Comparison of ENCODE assay signal across 11 cellular contexts in genomic region chr6:116218866-116219265, GRCh38. TPM values are rescaled to one million over a fixed set of nuclear protein-coding genes. Genes with fewer than 3 reads are reported as not detected.
DNase-seq lines count a peak whose midpoint lies in the region; ATAC-seq and TF ChIP-seq lines count a peak whose summit lies in the region.
"Had no signal": no experiment of that assay in that cellular context is flagged by ENCODE, and none has a peak within 500 bp of the region (broad histone marks: within the 10 kb centered on the region; RNA-seq: fewer than 3 reads in every experiment).

No MANE protein-coding gene starts in this region.

- H3K4me3 ChIP-seq in IMR-90 (ENCODE audit: insufficient read depth, low read depth, low read length) (no peak overlapping the region), smooth muscle cell (no peak overlapping the region), BE2C (ENCODE audit: low read depth, low read length) (no peak overlapping the region)
- H3K4me3 ChIP-seq: BLaER1 treated with 17β-estradiol and CSF1 and Interleukin-3, amounts not matched to agents 10 nM and 100 nM; GM12878 had no signal

- no TSS peak for BruUV-seq in IMR-90 (replicated peaks; lab: Mats Ljungman, UMichigan)

- H3K23ac ChIP-seq in IMR-90 (ENCODE audit: low read depth, low read length), result no peak overlapping the region

- no peaks in the 10 kb centered on the region for H3K36me3 Mint-ChIP-seq in glutamatergic neuron (ENCODE audit: unreplicated experiment)

- WGBS in IMR-90 (ENCODE audit: extremely low coverage in 2 of 2, insufficient read length in 1 of 2), 2 experiments, result 93% methylated on average over 3 of the region's 5 CpGs; no CpG with 5 or more reads in 1 of the 2 experiments
- 64% methylated on average over 5 of the region's 5 CpGs for WGBS in smooth muscle cell (ENCODE audit: low lambda C conversion rate)

- peaks cover 24% of the 10 kb centered on the region for H3K4me1 Mint-ChIP-seq in glutamatergic neuron (ENCODE audit: low read depth, unreplicated experiment)

- H3K18ac ChIP-seq in IMR-90 (ENCODE audit: low read depth, low read length), result no peak overlapping the region

- H3K27ac Mint-ChIP-seq in glutamatergic neuron (ENCODE audit: unreplicated experiment), result peak overlapping the region; percentile 90
- H3K27ac Mint-ChIP-seq: CD4-positive, CD25-positive, alpha-beta regulatory T cell had no signal

- no peak for ATAC-seq in IMR-90 (ENCODE audit: low read depth)
- ATAC-seq in GM18907 (IDR thresholded peaks at IDR 0.05; ENCODE audit: unreplicated experiment), result no peak

- TF ChIP-seq POLR2A in IMR-90 (IDR thresholded peaks at IDR 0.05; ENCODE audit: low read depth, low read length), result no peak

- intact Hi-C loops in IMR-90 (cut with micrococcal nuclease), result loop anchor here (5.0 kb wide), 2 partner anchors 33 to 102 kb away; partner anchors contain the start of gene TSPYL4

- H3K4me1 ChIP-seq in IMR-90 (ENCODE audit: control insufficient read depth, insufficient read depth, low read length) (peaks cover 6% of the 10 kb centered on the region), smooth muscle cell (ENCODE audit: low read depth) (no peaks in the 10 kb centered on the region), BE2C (peaks cover 4% of the 10 kb centered on the region; the same call in 1 of the 2 replicates)

- H3K56ac ChIP-seq in IMR-90 (ENCODE audit: extremely low read depth, insufficient read depth, low read length), result no peak overlapping the region

- H4K8ac ChIP-seq in IMR-90 (ENCODE audit: low read depth in 2 of 2, low read length in 2 of 2), result no peak overlapping the region

- H2AFZ ChIP-seq in IMR-90 (replicated peaks; ENCODE audit: low read length, poor library complexity), result no peak overlapping the region
- no peak overlapping the region for H2AFZ ChIP-seq in smooth muscle cell (ENCODE audit: low read depth)

- no peak overlapping the region for H4K91ac ChIP-seq in IMR-90 (ENCODE audit: insufficient read depth, low read depth, low read length)

- H4K20me1 ChIP-seq in IMR-90 (ENCODE audit: insufficient read depth, low read length) (no peaks in the 10 kb centered on the region), smooth muscle cell (ENCODE audit: low read depth) (no peaks in the 10 kb centered on the region)
- H4K20me1 ChIP-seq: BLaER1 treated with 17β-estradiol and CSF1 and Interleukin-3, amounts not matched to agents 10 nM and 100 nM had no signal

- no peak overlapping the region for H3K4me3 Mint-ChIP-seq in glutamatergic neuron (ENCODE audit: unreplicated experiment)
- H3K4me3 Mint-ChIP-seq: CD4-positive, CD25-positive, alpha-beta regulatory T cell had no signal

- H3K9me1 ChIP-seq in IMR-90 (ENCODE audit: insufficient read depth, low read length), result no peaks in the 10 kb centered on the region

- H3F3A ChIP-seq in smooth muscle cell (ENCODE audit: low read depth), result no peaks in the 10 kb centered on the region

- H3K9ac ChIP-seq in IMR-90 (ENCODE audit: low read depth, low read length) (peak overlapping the region; percentile 51; the same call in 1 of the 2 replicates), smooth muscle cell (ENCODE audit: low read depth) (no peak overlapping the region)
- H3K9ac ChIP-seq: BLaER1 treated with 17β-estradiol and CSF1 and Interleukin-3, amounts not matched to agents 10 nM and 100 nM had no signal

- no peak overlapping the region for H3K14ac ChIP-seq in IMR-90 (replicated peaks; ENCODE audit: low read depth, low read length)

- CTCF ChIA-PET in IMR-90 (lab: Yijun Ruan, JAX), result interaction anchor here (1.2 to 3.0 kb wide), 2 partner anchors 49 to 342 kb away, joined by 3 to 20 read pairs; no protein-coding TSS in a partner anchor

- H3K27me3 Mint-ChIP-seq in glutamatergic neuron (ENCODE audit: unreplicated experiment), result peaks cover 9% of the 10 kb centered on the region
- H3K27me3 Mint-ChIP-seq: CD4-positive, CD25-positive, alpha-beta regulatory T cell had no signal

- no peaks in the 10 kb centered on the region for H3K79me2 ChIP-seq in smooth muscle cell (ENCODE audit: low read depth)

- TF ChIP-seq CTCF in IMR-90 (conservative IDR thresholded peaks at IDR 0.05; ENCODE audit: low read depth, low read length), result no peak
- no peak for TF ChIP-seq CTCF in glutamatergic neuron (IDR thresholded peaks at IDR 0.05; ENCODE audit: partially characterized antibody, unreplicated experiment)
- no peak for TF ChIP-seq CTCF in smooth muscle cell (IDR thresholded peaks at IDR 0.05; ENCODE audit: borderline replicate concordance, insufficient read depth, poor library complexity, severe bottlenecking)
- no peak for TF ChIP-seq CTCF in BE2C (IDR thresholded peaks at IDR 0.05; ENCODE audit: low read depth, low read length)

- no peak overlapping the region for H2BK120ac ChIP-seq in IMR-90 (ENCODE audit: low read depth, low read length)

- H3K36me3 ChIP-seq in IMR-90 (ENCODE audit: control insufficient read depth, insufficient read depth, low read length) (no peaks in the 10 kb centered on the region), smooth muscle cell (ENCODE audit: low read depth) (no peaks in the 10 kb centered on the region), BE2C (no peaks in the 10 kb centered on the region)

- H3K4ac ChIP-seq in IMR-90 (ENCODE audit: low read depth, low read length), result no peak overlapping the region

- dilution Hi-C loops in IMR-90 (cut with HindIII; ENCODE audit: low sequenced_read_pairs, unreplicated experiment), result no loop called here

- H2AK5ac ChIP-seq in IMR-90 (ENCODE audit: low read depth, low read length), result no peak overlapping the region

- H2BK20ac ChIP-seq in IMR-90 (ENCODE audit: low read depth, low read length), result no peak overlapping the region

- H3K9me3 Mint-ChIP-seq in glutamatergic neuron (ENCODE audit: unreplicated experiment), result no peaks in the 10 kb centered on the region
- H3K9me3 Mint-ChIP-seq: CD4-positive, CD25-positive, alpha-beta regulatory T cell had no signal

- H3K4me2 ChIP-seq in IMR-90 (ENCODE audit: low read depth, low read length) (no peak overlapping the region), smooth muscle cell (peak overlapping the region; percentile 48)
- H3K4me2 ChIP-seq: BLaER1 treated with 17β-estradiol and CSF1 and Interleukin-3, amounts not matched to agents 10 nM and 100 nM had no signal

- no peaks in the 10 kb centered on the region; a peak in 1 of 4 replicates for H3K79me1 ChIP-seq in IMR-90 (ENCODE audit: low read depth in 1 of 2, low read length in 2 of 2)

- peak; percentile 20 for DNase-seq in ELR (ENCODE audit: low read depth)
- no peak for DNase-seq in IMR-90
- no peak for DNase-seq in glutamatergic neuron
- DNase-seq in smooth muscle cell (lab: John Stamatoyannopoulos, UW; ENCODE audit: unreplicated experiment), result no peak
- no peak for DNase-seq in BE2C
- DNase-seq in NCI-H2171 (lab: John Stamatoyannopoulos, UW), result no peak
- DNase-seq: 8988T had no signal

- H4K5ac ChIP-seq in IMR-90 (ENCODE audit: low read depth, low read length), result peak overlapping the region; percentile 2; the same call in 1 of the 2 replicates

- POLR2A ChIA-PET in IMR-90 (lab: Charles Lee; ENCODE audit: unreplicated experiment), result no interaction called here

- H2BK15ac ChIP-seq in IMR-90 (ENCODE audit: low read depth, low read length), result no peak overlapping the region

- H2BK5ac ChIP-seq in IMR-90 (ENCODE audit: low read depth, low read length, poor library complexity, severe bottlenecking), result no peak overlapping the region

- in situ Hi-C loops in IMR-90 (cut with MboI; ENCODE audit: low sequenced_read_pairs), result no loop called here

- no peaks in the 10 kb centered on the region for H3K9me3 ChIP-seq in IMR-90 (ENCODE audit: control insufficient read depth, insufficient read depth, low read length)
- no peaks in the 10 kb centered on the region for H3K9me3 ChIP-seq in smooth muscle cell (replicated peaks; ENCODE audit: low read depth)
- no peaks in the 10 kb centered on the region for H3K9me3 ChIP-seq in BE2C
- H3K9me3 ChIP-seq: BLaER1 treated with 17β-estradiol and CSF1 and Interleukin-3, amounts not matched to agents 10 nM and 100 nM had no signal

- no peak overlapping the region for H2AK9ac ChIP-seq in IMR-90 (replicated peaks; ENCODE audit: low read depth, low read length, poor library complexity)

- H3K27me3 ChIP-seq in IMR-90 (ENCODE audit: control insufficient read depth, insufficient read depth, low read length) (no peaks in the 10 kb centered on the region), smooth muscle cell (ENCODE audit: low read depth) (no peaks in the 10 kb centered on the region), BE2C (no peaks in the 10 kb centered on the region)
- H3K27me3 ChIP-seq: BLaER1 treated with 17β-estradiol and CSF1 and Interleukin-3, amounts not matched to agents 10 nM and 100 nM had no signal

- no peak for TF ChIP-seq RAD21 in IMR-90 (IDR thresholded peaks at IDR 0.05; ENCODE audit: low read length)

- H3K27ac ChIP-seq in IMR-90 (ENCODE audit: insufficient read depth, low read length), result no peak overlapping the region
- peak overlapping the region; percentile 23 for H3K27ac ChIP-seq in smooth muscle cell (ENCODE audit: low read depth)
- H3K27ac ChIP-seq: BLaER1 treated with 17β-estradiol and CSF1 and Interleukin-3, amounts not matched to agents 10 nM and 100 nM had no signal

TF ChIP-seq in IMR-90, 13 proteins besides CTCF, POLR2A, EP300 and RAD21 (continues in another document):
- no peak for TF ChIP-seq BHLHE40 (IDR thresholded peaks at IDR 0.05; ENCODE audit: low read depth, low read length)
- TF ChIP-seq NFE2L2 (IDR thresholded peaks at IDR 0.05; ENCODE audit: low read depth, low read length), result no peak
- no peak for TF ChIP-seq MAZ (IDR thresholded peaks at IDR 0.05; ENCODE audit: borderline replicate concordance, low read depth, low read length)
- TF ChIP-seq ELK1 (IDR thresholded peaks at IDR 0.05; ENCODE audit: borderline replicate concordance, low read depth, low read length), result no peak
- no peak for TF ChIP-seq MXI1 (IDR thresholded peaks at IDR 0.05; ENCODE audit: borderline replicate concordance, low read depth, low read length)
- TF ChIP-seq RCOR1 (IDR thresholded peaks at IDR 0.05; ENCODE audit: insufficient replicate concordance, low read length), result no peak

RNA-seq across cellular contexts. Expression of gene TSPYL4, which starts 35.0 kb away (rescaled TPM):
- total RNA-seq in IMR-90 (2012; rRNA removed) (22.0 and 23.1 TPM in 2 replicates), glutamatergic neuron (ENCODE audit: unreplicated experiment) (81.3 TPM), smooth muscle cell (25.3 and 29.5 TPM in 2 replicates)
- polyA plus RNA-seq in IMR-90 (2012; rRNA removed) (29.0 and 29.9 TPM in 2 replicates), smooth muscle cell (14.7 and 15.1 TPM in 2 replicates)
- polyA plus RNA-seq in IMR-90 (2012; cell fraction: cytosol; rRNA removed), result 11.5 and 20.0 TPM in 2 replicates
- polyA plus RNA-seq in IMR-90 (2012; cell fraction: nucleus; rRNA removed; ENCODE audit: low replicate concordance), result 21.8 and 63.1 TPM in 2 replicates
- polyA plus RNA-seq in BE2C (2012; ENCODE audit: insufficient read depth, insufficient read length, low read depth), result 62.5 TPM
